ENCODE assay signal across 13 cellular contexts in the genomic region with DNA sequence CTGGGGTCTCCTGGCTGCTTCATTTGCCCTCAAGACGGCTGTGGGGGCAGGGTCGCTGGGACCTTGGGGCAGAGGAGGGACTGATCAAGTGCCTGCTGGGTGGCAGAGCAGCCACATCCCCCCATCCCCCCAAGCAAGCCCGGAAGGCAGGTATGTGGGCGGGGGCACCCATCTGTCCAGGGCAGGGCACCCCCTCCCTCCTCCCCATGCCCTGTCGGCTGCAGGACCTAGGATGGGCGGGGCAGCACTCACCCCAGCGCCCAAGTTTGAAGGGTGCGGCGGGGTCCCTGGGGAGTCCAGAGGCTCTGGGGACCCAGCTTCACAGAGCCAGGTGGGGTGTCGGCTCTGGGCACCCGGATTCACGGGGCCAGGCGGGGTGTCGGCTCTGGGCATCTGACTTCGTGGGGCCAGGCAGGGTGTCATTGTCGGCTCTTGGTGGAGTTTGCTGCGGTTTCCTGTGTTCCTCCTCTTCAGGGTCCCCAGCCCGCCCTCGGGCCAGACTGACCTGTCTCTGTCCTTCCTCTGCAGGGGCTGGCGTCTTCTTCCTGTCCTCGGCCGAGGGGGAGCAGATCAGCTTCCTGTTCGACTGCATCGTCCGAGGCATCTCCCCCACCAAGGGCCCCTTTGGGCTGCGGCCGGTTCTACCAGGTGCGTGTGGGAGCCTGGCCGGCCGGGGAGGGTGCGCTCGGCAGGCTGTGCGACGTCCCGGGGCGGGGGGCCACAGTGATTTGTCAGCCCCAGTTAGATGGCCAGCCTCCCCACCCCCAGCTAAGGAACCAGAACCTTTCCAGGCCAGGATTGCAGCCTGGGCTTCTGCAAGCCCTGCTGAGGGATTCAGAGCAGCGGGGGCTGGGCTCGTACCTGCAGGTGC. TPM values are rescaled to one million over a fixed set of nuclear protein-coding genes. Genes with fewer than 3 reads are reported as not detected.
DNase-seq lines count a peak whose midpoint lies in the region; ATAC-seq, FAIRE-seq and TF ChIP-seq lines count a peak whose summit lies in the region.
"Had no signal": no experiment of that assay in that cellular context is flagged by ENCODE, and none has a peak within 500 bp of the region (broad histone marks: within the 10 kb centered on the region; RNA-seq: fewer than 3 reads in every experiment).

No MANE protein-coding gene starts in this region.

- TF ChIP-seq RAD21 in H1 (IDR thresholded peaks at IDR 0.05 in 1 of 2, conservative IDR thresholded peaks at IDR 0.05 in 1 of 2; ENCODE audit: low read depth in 2 of 2, low read length in 2 of 2), result no peak

- H2BK5ac ChIP-seq in H1 (ENCODE audit: low read depth, low read length), result peak overlapping the region; percentile 35; the same call in 1 of the 2 replicates

- H2BK120ac ChIP-seq in H1 (replicated peaks; ENCODE audit: low read depth, low read length), result no peak overlapping the region

- DNase-seq in DMS53 treated with DMSO at 0.1 percent for 48 hours (lab: John Stamatoyannopoulos, UW; ENCODE audit: unreplicated experiment) (peak; percentile 25), MV-4-11 (lab: John Stamatoyannopoulos, UW) (peak; percentile 25), H1 (ENCODE audit: low read depth in 1 of 2, low spot score in 2 of 2) (no peak), osteoblast (ENCODE audit: insufficient read length, low spot score, missing footprints) (no peak), iPS-NIHi7 (ENCODE audit: extremely low spot score) (no peak)
- no peak for DNase-seq in activated CD4-positive, alpha-beta T cell treated with anti-CD3 and anti-CD28 coated beads, Interleukin-2, amount 50 U/mL, for 1 hour
- DNase-seq: activated CD8-positive, alpha-beta memory T cell treated with anti-CD3 and anti-CD28 coated beads, Interleukin-2, amount 50 U/mL, for 4 hours; DMS79; SW 1271 had no signal

- H2AK5ac ChIP-seq in H1 (ENCODE audit: low read depth, low read length), result 0 out of 2 replicates have a peak overlapping the region, but pooled peaks have one; percentile 39

- H3K4me3 ChIP-seq in H1 (ENCODE audit: extremely low read depth in 1 of 4, insufficient read depth in 2 of 4, low read depth in 3 of 4, low read length in 4 of 4) (no peak overlapping the region), osteoblast (ENCODE audit: insufficient read depth, low read length) (peak overlapping the region; percentile 30)
- H3K4me3 ChIP-seq: GM23338 had no signal

- H3K56ac ChIP-seq in H1 (replicated peaks; ENCODE audit: insufficient read length, low read depth, low read length), result no peak overlapping the region

- TF ChIP-seq EP300 in H1 (IDR thresholded peaks at IDR 0.05; ENCODE audit: borderline replicate concordance in 1 of 2, low read depth in 2 of 2, low read length in 2 of 2), result no peak

- no peak overlapping the region for H3K4me2 ChIP-seq in H1 (ENCODE audit: insufficient read depth in 1 of 2, low read depth in 2 of 2, low read length in 2 of 2)
- H3K4me2 ChIP-seq in osteoblast (ENCODE audit: insufficient read depth, low read length), result peak overlapping the region; percentile 68
- H3K4me2 ChIP-seq: GM23338 had no signal

- H3K27me3 ChIP-seq in H1 (replicated peaks in 1 of 4; ENCODE audit: control insufficient read depth in 3 of 4, extremely low read depth in 1 of 4, insufficient read depth in 3 of 4, low read length in 3 of 4) (peaks cover 25 to 83% (median 71%) of the 10 kb centered on the region in 4 experiments), osteoblast (ENCODE audit: insufficient read depth, low read length) (no peaks in the 10 kb centered on the region)

- H3K36me3 ChIP-seq in H1 (ENCODE audit: control insufficient read depth in 2 of 4, insufficient read depth in 4 of 4, low read length in 3 of 4) (no peaks in the 10 kb centered on the region), osteoblast (ENCODE audit: insufficient read depth, low read length) (no peaks in the 10 kb centered on the region)

- H3K9ac ChIP-seq in H1 (replicated peaks in 1 of 4; ENCODE audit: extremely low read depth in 1 of 4, low read depth in 3 of 4, low read length in 3 of 4), result no peak overlapping the region

- no peak overlapping the region for H3K23ac ChIP-seq in H1 (ENCODE audit: insufficient read length)

- H2BK15ac ChIP-seq in H1 (ENCODE audit: low read length), result no peak overlapping the region

- H3K79me1 ChIP-seq in H1 (ENCODE audit: low read depth, low read length), result no peaks in the 10 kb centered on the region

- peaks cover 0 to 8% of the 10 kb centered on the region in 2 experiments for H4K20me1 ChIP-seq in H1 (replicated peaks in 1 of 2; ENCODE audit: control insufficient read depth in 1 of 2, insufficient read depth in 2 of 2, low read length in 2 of 2)
- H4K20me1 ChIP-seq in osteoblast (ENCODE audit: insufficient read depth, low read length), result no peaks in the 10 kb centered on the region

- H3K27ac ChIP-seq in H1 (ENCODE audit: low read depth, low read length) (no peak overlapping the region), osteoblast (ENCODE audit: low read depth, low read length) (peak overlapping the region; percentile 45)

- H3K18ac ChIP-seq in H1 (ENCODE audit: extremely low read depth, low read length), result peak overlapping the region; percentile 60; the same call in 1 of the 2 replicates

- CTCF ChIA-PET in H1 (lab: Charles Lee; ENCODE audit: partially characterized antibody), result interaction anchor here (0.8 to 5.8 kb wide), 6 partner anchors 8 to 139 kb away, joined by 3 to 32 read pairs (median 3); no protein-coding TSS in a partner anchor

- H3K4ac ChIP-seq in H1 (replicated peaks; ENCODE audit: insufficient read length, low read depth, low read length), result peak overlapping the region; percentile 69

- peak overlapping the region; percentile 65 for H4K91ac ChIP-seq in H1 (replicated peaks; ENCODE audit: insufficient read length, low read length)

- H4K5ac ChIP-seq in H1 (ENCODE audit: insufficient read length, low read depth, low read length), result no peak overlapping the region

- peak overlapping the region; percentile 50; the same call in 1 of the 2 replicates for H2BK12ac ChIP-seq in H1 (ENCODE audit: low read depth, low read length)

- H3K79me2 ChIP-seq in H1 (ENCODE audit: control insufficient read depth in 1 of 2, insufficient read depth in 2 of 2, low read length in 2 of 2) (no peaks in the 10 kb centered on the region), osteoblast (ENCODE audit: insufficient read depth, low read length) (no peaks in the 10 kb centered on the region)

- TF ChIP-seq CTCF in H1 (IDR thresholded peaks at IDR 0.05; ENCODE audit: control extremely low read depth in 1 of 3, insufficient read depth in 1 of 3, low read depth in 1 of 3, low read length in 3 of 3), result no peak
- TF ChIP-seq CTCF in osteoblast (IDR thresholded peaks at IDR 0.05; ENCODE audit: extremely low read depth, low read depth, low read length), result no peak

- no peaks in the 10 kb centered on the region for H3K9me3 ChIP-seq in H1 (ENCODE audit: insufficient read depth in 2 of 2, low read depth in 1 of 2, low read length in 1 of 2)
- H3K9me3 ChIP-seq in osteoblast (ENCODE audit: low read depth, low read length), result no peaks in the 10 kb centered on the region

- ATAC-seq in GM18505 (IDR thresholded peaks at IDR 0.05; ENCODE audit: unreplicated experiment), result no peak
- no peak for ATAC-seq in HG02885 (IDR thresholded peaks at IDR 0.05; ENCODE audit: poor library complexity, unreplicated experiment)
- ATAC-seq: GM23338 had no signal

- FAIRE-seq in H1 (lab: Jason Lieb, UNC), result no peak

- WGBS in H1 (ENCODE audit: extremely low coverage in 1 of 2, insufficient coverage in 1 of 2, insufficient read length in 1 of 2, insufficient replicate concordance in 2 of 2, low coverage in 1 of 2, low lambda C conversion rate in 2 of 2, missing lambda C conversion rate in 1 of 2), 2 experiments, result 83% methylated on average over 31 of the region's 38 CpGs; no CpG with 5 or more reads in 1 of the 2 experiments

- no peak overlapping the region for H2AFZ ChIP-seq in H1 (ENCODE audit: low read length)
- no peak overlapping the region for H2AFZ ChIP-seq in osteoblast (ENCODE audit: low read length)
- H2AFZ ChIP-seq: GM23338 had no signal

- no peak for TF ChIP-seq POLR2A in H1 (IDR thresholded peaks at IDR 0.05; ENCODE audit: control extremely low read depth in 1 of 2, low read depth in 2 of 2, low read length in 2 of 2)
- TF ChIP-seq POLR2A in GM18505 (IDR thresholded peaks at IDR 0.05; ENCODE audit: borderline replicate concordance, extremely low read depth, insufficient read depth, insufficient read length), result no peak

- POLR2A ChIA-PET in H1 (lab: Charles Lee; ENCODE audit: partially characterized antibody), result interaction anchor here (1.1 to 1.4 kb wide), 3 partner anchors 8 to 13 kb away, joined by 3 to 4 read pairs (median 4); no protein-coding TSS in a partner anchor

- peak overlapping the region; percentile 48; the same call in 1 of the 2 replicates for H2BK20ac ChIP-seq in H1 (ENCODE audit: low read length)

- H3K23me2 ChIP-seq in H1 (ENCODE audit: low read depth, low read length), result peaks cover 3% of the 10 kb centered on the region; the same call in 1 of the 2 replicates

- H3K14ac ChIP-seq in H1 (ENCODE audit: insufficient read length), result no peak overlapping the region

- H4K8ac ChIP-seq in H1 (ENCODE audit: extremely low read depth, insufficient read depth, low read length), result no peak overlapping the region

- H3K4me1 ChIP-seq in H1 (replicated peaks in 1 of 4; ENCODE audit: control insufficient read depth in 3 of 4, insufficient read depth in 4 of 4, low read length in 3 of 4) (peaks cover 0 to 37% (median 22%) of the 10 kb centered on the region in 4 experiments; a peak in 6 of 7 replicates), osteoblast (ENCODE audit: insufficient read depth, low read length) (peaks cover 24% of the 10 kb centered on the region)

RNA-seq across cellular contexts. Expression of a gene that starts 22.1 kb away (rescaled TPM):
- total RNA-seq in H1 (2021; fragmentation: NEBNext Ultra II Directional; extraction: Animal tissue kit (Norgen Biotek cat#: 25700)), result not detected in 2 replicates
- 0.32 and 0.36 TPM in 2 replicates for polyA plus RNA-seq in H1 (2011; rRNA removed)
- polyA plus RNA-seq in H1 (2011; cell fraction: cytosol; rRNA removed), result 0.19 TPM
- 0.27 TPM for polyA plus RNA-seq in H1 (2011; cell fraction: nucleus; rRNA removed)
- 0.09 to 0.32 TPM (median 0.25 TPM) in 3 of 4 replicates, not detected in the other for polyA plus RNA-seq in H1 (2012, experiment 1 of 2)
- 0.09 TPM for polyA plus RNA-seq in H1 (2012, experiment 2 of 2)
- 0.14 TPM for polyA plus RNA-seq in H1 (2013, experiment 1 of 2)
- 0.13 TPM for polyA plus RNA-seq in H1 (2013, experiment 2 of 2)
- polyA minus RNA-seq in H1 (2011; rRNA and poly(A)+ RNA removed), result not detected in 2 replicates
- not detected for polyA minus RNA-seq in H1 (2011; cell fraction: cytosol; rRNA and poly(A)+ RNA removed)
- polyA minus RNA-seq in H1 (2011; cell fraction: nucleus; rRNA and poly(A)+ RNA removed), result not detected
- not detected in 2 replicates for total RNA-seq in osteoblast
- total RNA-seq: lung microvascular endothelial cell had no signal

RNA-seq across cellular contexts. Expression of a gene that starts 43.5 kb away (rescaled TPM):
- 0.15 TPM in 1 of 2 replicates, not detected in the other for total RNA-seq in H1 (2021; fragmentation: NEBNext Ultra II Directional; extraction: Animal tissue kit (Norgen Biotek cat#: 25700))
- 0.14 and 0.35 TPM in 2 replicates for polyA plus RNA-seq in H1 (2011; rRNA removed)
- 0.34 TPM for polyA plus RNA-seq in H1 (2011; cell fraction: cytosol; rRNA removed)
- 2.4 TPM for polyA plus RNA-seq in H1 (2011; cell fraction: nucleus; rRNA removed)
- polyA plus RNA-seq in H1 (2012, experiment 1 of 2), result 0.60 TPM in 1 of 4 replicates, not detected in the others
- polyA plus RNA-seq in H1 (2012, experiment 2 of 2), result not detected
- 0.10 TPM for polyA plus RNA-seq in H1 (2013, experiment 1 of 2)
- polyA plus RNA-seq in H1 (2013, experiment 2 of 2), result 0.07 TPM
- not detected in 2 replicates for polyA minus RNA-seq in H1 (2011; rRNA and poly(A)+ RNA removed)
- not detected for polyA minus RNA-seq in H1 (2011; cell fraction: cytosol; rRNA and poly(A)+ RNA removed)
- polyA minus RNA-seq in H1 (2011; cell fraction: nucleus; rRNA and poly(A)+ RNA removed), result not detected
- not detected in 2 replicates for total RNA-seq in osteoblast
- polyA plus RNA-seq: GM23338 had no signal

RNA-seq across cellular contexts. Expression of a gene that starts 47.0 kb away (rescaled TPM):
- 101 and 106 TPM in 2 replicates for total RNA-seq in H1 (2021; fragmentation: NEBNext Ultra II Directional; extraction: Animal tissue kit (Norgen Biotek cat#: 25700))
- polyA plus RNA-seq in H1 (2011; rRNA removed), result 31.1 and 39.6 TPM in 2 replicates
- 80.4 TPM for polyA plus RNA-seq in H1 (2011; cell fraction: cytosol; rRNA removed)
- 79.1 TPM for polyA plus RNA-seq in H1 (2011; cell fraction: nucleus; rRNA removed)
- polyA plus RNA-seq in H1 (2012, experiment 1 of 2), result 76.1 to 129 TPM (median 105 TPM) in 4 replicates
- polyA plus RNA-seq in H1 (2012, experiment 2 of 2), result 55.3 TPM
- polyA plus RNA-seq in H1 (2013, experiment 1 of 2), result 89.8 TPM
- 106 TPM for polyA plus RNA-seq in H1 (2013, experiment 2 of 2)
- 31.4 and 55.9 TPM in 2 replicates for polyA minus RNA-seq in H1 (2011; rRNA and poly(A)+ RNA removed)
- polyA minus RNA-seq in H1 (2011; cell fraction: cytosol; rRNA and poly(A)+ RNA removed), result 47.0 TPM
- polyA minus RNA-seq in H1 (2011; cell fraction: nucleus; rRNA and poly(A)+ RNA removed), result 33.5 TPM
- total RNA-seq in osteoblast, result 79.3 and 82.9 TPM in 2 replicates

Comparison
In these comparisons a context has a peak if more than half of its experiments do, and no peak if none do; other contexts are left out.
1. DNase-seq: peak in DMS53 treated with DMSO at 0.1 percent for 48 hours (single experiment) and MV-4-11 (single experiment); none in H1 (0 of 2), osteoblast (single experiment), iPS-NIHi7 (single experiment) and activated CD4-positive, alpha-beta T cell treated with anti-CD3 and anti-CD28 coated beads, Interleukin-2, amount 50 U/mL, for 1 hour (single experiment).